Comparison of ENCODE assay signal across 17 cellular contexts in genomic region chr6:29227235-29227634, GRCh38. TPM values are rescaled to one million over a fixed set of nuclear protein-coding genes. Genes with fewer than 3 reads are reported as not detected.
"Had no signal": no experiment of that assay in that cellular context is flagged by ENCODE, and none has a peak within 500 bp of the region (broad histone marks: within the 10 kb centered on the region; RNA-seq: fewer than 3 reads in every experiment).

No MANE protein-coding gene starts in this region.

- H2AFZ ChIP-seq: hepatocyte had no signal

- H3K27me3 ChIP-seq: suprapubic skin had no signal

- H3K79me2 ChIP-seq: hepatocyte had no signal

- H3K27ac Mint-ChIP-seq: activated naive CD4-positive, alpha-beta T cell treated with anti-CD3 and anti-CD28 coated beads, Interleukin-2, amount 10 ng/mL, durations not matched to agents 7 days and 5 days; natural killer cell treated with Interleukin-12 subunit alpha and Interleukin-12 subunit beta and Interleukin-15 and Interleukin-18, amount 100 ng/mL, for 72 hours had no signal

- H3K4me3 Mint-ChIP-seq: activated naive CD4-positive, alpha-beta T cell treated with anti-CD3 and anti-CD28 coated beads, Interleukin-2, amount 10 ng/mL, durations not matched to agents 7 days and 5 days; natural killer cell treated with Interleukin-12 subunit alpha and Interleukin-12 subunit beta and Interleukin-15 and Interleukin-18, amount 100 ng/mL, for 72 hours had no signal

- H3K36me3 Mint-ChIP-seq: activated naive CD4-positive, alpha-beta T cell treated with anti-CD3 and anti-CD28 coated beads, Interleukin-2, amount 10 ng/mL, durations not matched to agents 7 days and 5 days; natural killer cell treated with Interleukin-12 subunit alpha and Interleukin-12 subunit beta and Interleukin-15 and Interleukin-18, amount 100 ng/mL, for 72 hours had no signal

- H3K27ac ChIP-seq: hepatocyte, suprapubic skin had no signal

- H3K4me3 ChIP-seq: hepatocyte, suprapubic skin had no signal

- H3K9me3 ChIP-seq: suprapubic skin had no signal

- H3K4me1 ChIP-seq: suprapubic skin had no signal

- H3K9me3 Mint-ChIP-seq: activated naive CD4-positive, alpha-beta T cell treated with anti-CD3 and anti-CD28 coated beads, Interleukin-2, amount 10 ng/mL, durations not matched to agents 7 days and 5 days; natural killer cell treated with Interleukin-12 subunit alpha and Interleukin-12 subunit beta and Interleukin-15 and Interleukin-18, amount 100 ng/mL, for 72 hours had no signal

- ATAC-seq: esophagus mucosa; left ventricle myocardium superior; natural killer cell treated with Interleukin-12 subunit alpha and Interleukin-12 subunit beta and Interleukin-15 and Interleukin-18, amount 100 ng/mL, for 72 hours; stimulated activated naive CD8-positive, alpha-beta T cell treated with anti-CD3 and anti-CD28 coated beads, Interleukin-15, Interleukin-2, amounts not matched to agents 100 U/mL and 50 U/mL, for 24 hours had no signal

- H3K4me1 Mint-ChIP-seq: activated naive CD4-positive, alpha-beta T cell treated with anti-CD3 and anti-CD28 coated beads, Interleukin-2, amount 10 ng/mL, durations not matched to agents 7 days and 5 days had no signal

- H3K4me2 ChIP-seq: hepatocyte had no signal

- DNase-seq: activated CD4-positive, alpha-beta T cell treated with anti-CD3 and anti-CD28 coated beads for 1 hour; activated CD4-positive, alpha-beta T cell treated with anti-CD3 and anti-CD28 coated beads, Interleukin-2, amount 50 U/mL, for 4 hours; activated naive CD4-positive, alpha-beta T cell treated with anti-CD3 and anti-CD28 coated beads, Interleukin-2, amount 10 ng/mL, durations not matched to agents 7 days and 5 days; left ventricle myocardium superior; occipital lobe; stimulated activated CD4-positive, alpha-beta T cell treated with anti-CD3 and anti-CD28 coated beads, Interleukin-4, amount 100 ng/mL, for 24 hours; stimulated activated naive CD8-positive, alpha-beta T cell treated with anti-CD3 and anti-CD28 coated beads, Interleukin-15, Interleukin-2, amounts not matched to agents 100 U/mL and 50 U/mL, for 24 hours had no signal

RNA-seq across cellular contexts. Expression of gene OR2J2, which starts 56.5 kb away (rescaled TPM):
- total RNA-seq: astrocyte; dermis microvascular lymphatic vessel endothelial cell; esophagus mucosa; hepatocyte; kidney epithelial cell; left ventricle myocardium superior; mesenteric fat pad; natural killer cell treated with Interleukin-12 subunit alpha and Interleukin-12 subunit beta and Interleukin-15 and Interleukin-18, amount 100 ng/mL, for 72 hours; occipital lobe; posterior vena cava; skeletal muscle tissue; suprapubic skin had no signal
- polyA plus RNA-seq: hepatocyte had no signal
